21 cellular contexts compared by ENCODE assay signal in the genomic region with DNA sequence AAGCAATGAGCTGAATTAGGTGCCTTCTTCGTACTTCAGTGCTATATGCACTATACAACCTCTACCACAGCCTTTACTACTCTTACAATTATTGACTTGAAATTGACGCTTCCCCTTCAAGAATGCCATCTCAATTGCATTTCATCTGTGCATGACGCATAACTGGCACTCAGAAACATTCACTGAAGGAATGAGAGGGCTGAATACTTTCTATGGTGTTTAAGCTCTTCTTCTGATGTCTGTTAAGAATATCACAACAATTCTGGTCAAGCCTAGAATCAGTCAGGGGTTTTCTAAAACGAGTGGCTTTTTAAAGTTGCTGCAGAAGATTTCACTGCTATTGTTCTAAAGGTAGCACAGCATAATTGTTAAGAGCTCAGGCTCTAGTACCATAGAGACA.
"Had no signal": no experiment of that assay in that cellular context is flagged by ENCODE, and none has a peak within 500 bp of the region (broad histone marks: within the 10 kb centered on the region; RNA-seq: fewer than 3 reads in every experiment).

No MANE protein-coding gene starts in this region.

- H3K4me1 ChIP-seq: parathyroid adenoma had no signal

- H3K27me3 Mint-ChIP-seq: activated naive CD8-positive, alpha-beta T cell treated with anti-CD3 and anti-CD28 coated beads for 36 hours; naive thymus-derived CD4-positive, alpha-beta T cell; stimulated activated naive B cell treated with anti-CD40 and anti-IgM and Interleukin-4, amounts not matched to agents 10 μg/mL and 1 μg/mL and 100 μg/mL, for 72 hours had no signal

- H3K9ac ChIP-seq: parathyroid adenoma had no signal

- H3K9me3 Mint-ChIP-seq: activated T-helper 1 cell treated with anti-CD3 and anti-CD28 coated beads, Interleukin-12 subunit alpha, Interleukin-12 subunit beta, Interleukin-2, Interleukin-4 antibody, amounts not matched to agents 30 ng/mL and 10 ng/mL and 1 ng/mL, durations not matched to agents 14 hours and 24 hours and 36 hours; stimulated activated naive B cell treated with anti-CD40 and anti-IgM and Interleukin-4, amounts not matched to agents 10 μg/mL and 1 μg/mL and 100 μg/mL, for 72 hours had no signal

- H3K27ac Mint-ChIP-seq: activated naive CD8-positive, alpha-beta T cell treated with anti-CD3 and anti-CD28 coated beads for 36 hours; activated T-helper 1 cell treated with anti-CD3 and anti-CD28 coated beads, Interleukin-12 subunit alpha, Interleukin-12 subunit beta, Interleukin-2, Interleukin-4 antibody, amounts not matched to agents 30 ng/mL and 10 ng/mL and 1 ng/mL, durations not matched to agents 14 hours and 24 hours and 36 hours; stimulated activated naive B cell treated with anti-CD40 and anti-IgM and Interleukin-4, amounts not matched to agents 10 μg/mL and 1 μg/mL and 100 μg/mL, for 72 hours had no signal

- H3K27me3 ChIP-seq: cardiac muscle cell, esophagus squamous epithelium, hepatocyte, sigmoid colon, spleen, upper lobe of right lung had no signal

- H3K27ac ChIP-seq: cardiac muscle cell, esophagus squamous epithelium, hepatocyte, parathyroid adenoma, sigmoid colon, spleen, thoracic aorta, upper lobe of right lung had no signal

- H3K4me3 Mint-ChIP-seq: activated naive CD8-positive, alpha-beta T cell treated with anti-CD3 and anti-CD28 coated beads for 36 hours; activated T-helper 1 cell treated with anti-CD3 and anti-CD28 coated beads, Interleukin-12 subunit alpha, Interleukin-12 subunit beta, Interleukin-2, Interleukin-4 antibody, amounts not matched to agents 30 ng/mL and 10 ng/mL and 1 ng/mL, durations not matched to agents 14 hours and 24 hours and 36 hours; stimulated activated naive B cell treated with anti-CD40 and anti-IgM and Interleukin-4, amounts not matched to agents 10 μg/mL and 1 μg/mL and 100 μg/mL, for 72 hours had no signal

- DNase-seq: activated CD4-positive, alpha-beta T cell treated with anti-CD3 and anti-CD28 coated beads, Interleukin-2, amount 50 U/mL, for 1 hour; activated naive CD4-positive, alpha-beta T cell; activated naive CD8-positive, alpha-beta T cell treated with anti-CD3 and anti-CD28 coated beads for 36 hours; activated T-cell treated with anti-CD3 and anti-CD28 coated beads for 4 hours; amniotic stem cell; dermis blood vessel endothelial cell; effector memory CD4-positive, alpha-beta T cell; esophagus squamous epithelium; mesendoderm; naive thymus-derived CD4-positive, alpha-beta T cell; sigmoid colon; spleen; stimulated activated CD4-positive, alpha-beta T cell treated with anti-CD3 and anti-CD28 coated beads, Interleukin-4, amount 100 ng/mL, for 4 hours; stimulated activated naive B cell treated with anti-CD40 and anti-IgM and Interleukin-4, amounts not matched to agents 10 μg/mL and 1 μg/mL and 100 μg/mL, for 72 hours; upper lobe of right lung had no signal

- FAIRE-seq: endothelial cell of umbilical vein had no signal

- H3K9me3 ChIP-seq: esophagus squamous epithelium, sigmoid colon, spleen, thoracic aorta, upper lobe of right lung had no signal

- H3K4me2 ChIP-seq: hepatocyte had no signal

- H2AFZ ChIP-seq: hepatocyte, parathyroid adenoma had no signal

- H3K36me3 ChIP-seq: cardiac muscle cell, sigmoid colon, spleen, thoracic aorta, upper lobe of right lung had no signal

- H3K4me3 ChIP-seq: cardiac muscle cell, esophagus squamous epithelium, hepatocyte, sigmoid colon, spleen, thoracic aorta, upper lobe of right lung had no signal
